In the genomic region with DNA sequence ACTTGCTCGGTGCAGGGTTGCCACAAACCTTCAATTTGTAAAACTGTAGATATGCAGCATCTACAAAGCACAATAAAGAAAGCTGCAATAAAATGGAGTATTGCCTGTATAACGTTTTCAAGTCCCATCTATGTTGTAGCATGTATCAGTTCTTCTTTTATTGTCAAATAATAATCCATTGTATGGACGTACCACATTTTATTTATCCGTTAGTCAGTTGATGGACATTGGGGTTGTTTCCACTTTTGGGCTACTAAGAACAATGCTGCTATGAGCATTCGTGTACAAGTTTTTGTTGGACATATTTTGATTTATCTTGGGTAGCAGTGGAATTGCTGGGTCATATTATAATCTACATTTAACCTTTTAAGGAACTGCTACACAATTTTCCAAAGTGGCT, we compare ENCODE assay signal across 29 cellular contexts.
"Had no signal": no experiment of that assay in that cellular context is flagged by ENCODE, and none has a peak within 500 bp of the region (broad histone marks: within the 10 kb centered on the region; RNA-seq: fewer than 3 reads in every experiment).

No MANE protein-coding gene starts in this region.

- DNase-seq: colonic mucosa; cortex of kidney; dermis blood vessel endothelial cell; dorsolateral prefrontal cortex; effector CD4-positive, alpha-beta T cell; effector CD8-positive, alpha-beta T cell; effector memory CD4-positive, alpha-beta T cell; effector memory CD8-positive, alpha-beta T cell; endodermal cell; erythroblast; esophagus squamous epithelium; foreskin fibroblast; foreskin keratinocyte; foreskin melanocyte; gastrocnemius medialis; glutamatergic neuron; head of caudate nucleus; heart left ventricle; heart right ventricle had no signal

- H3K27me3 ChIP-seq: colonic mucosa, dorsolateral prefrontal cortex, esophagus muscularis mucosa, esophagus squamous epithelium, gastrocnemius medialis, gastroesophageal sphincter, heart left ventricle, heart right ventricle, hepatocyte had no signal

- FAIRE-seq: colon, endometrium, endothelial cell of umbilical vein, frontal cortex had no signal

- H3K9me3 ChIP-seq: colonic mucosa, esophagus muscularis mucosa, esophagus squamous epithelium, gastrocnemius medialis, gastroesophageal sphincter had no signal

- H3K27ac ChIP-seq: colonic mucosa, coronary artery, dorsolateral prefrontal cortex, epithelial cell of prostate, esophagus muscularis mucosa, esophagus squamous epithelium, foreskin keratinocyte, gastrocnemius medialis, gastroesophageal sphincter, heart left ventricle, heart right ventricle, hepatocyte had no signal

- ATAC-seq: effector memory CD8-positive, alpha-beta T cell; esophagus mucosa; foreskin keratinocyte; gastrocnemius medialis; gastroesophageal sphincter; heart left ventricle; heart right ventricle had no signal

- H3K4me3 ChIP-seq: colonic mucosa, coronary artery, dorsolateral prefrontal cortex, esophagus muscularis mucosa, esophagus squamous epithelium, gastrocnemius medialis, gastroesophageal sphincter, heart left ventricle, heart right ventricle, hepatocyte had no signal

- H3K4me1 ChIP-seq: colonic mucosa, esophagus muscularis mucosa, esophagus squamous epithelium, foreskin keratinocyte, gastrocnemius medialis, gastroesophageal sphincter, heart left ventricle, heart right ventricle had no signal

- H3K36me3 ChIP-seq: colonic mucosa, esophagus muscularis mucosa, esophagus squamous epithelium, gastrocnemius medialis, gastroesophageal sphincter, heart left ventricle, heart right ventricle had no signal

- H2AFZ ChIP-seq: hepatocyte had no signal

- H3K4me2 ChIP-seq: hepatocyte had no signal

- H3K79me2 ChIP-seq: hepatocyte had no signal
